ENCODE assay signal across 11 cellular contexts in genomic region chr1:42319871-42320484, GRCh38. TPM values are rescaled to one million over a fixed set of nuclear protein-coding genes. Genes with fewer than 3 reads are reported as not detected.
DNase-seq lines count a peak whose midpoint lies in the region; ATAC-seq and TF ChIP-seq lines count a peak whose summit lies in the region.
"Had no signal": no experiment of that assay in that cellular context is flagged by ENCODE, and none has a peak within 500 bp of the region (broad histone marks: within the 10 kb centered on the region; RNA-seq: fewer than 3 reads in every experiment).

No MANE protein-coding gene starts in this region.

- H3K27ac ChIP-seq in esophagus muscularis mucosa (replicated peaks in 1 of 4) (peak overlapping the region in 3 of 4 donors; percentile 44 to 59 (median 56)), smooth muscle cell (ENCODE audit: low read depth) (peak overlapping the region; percentile 39)

- H3F3A ChIP-seq in smooth muscle cell (ENCODE audit: low read depth): peaks cover 6% of the 10 kb centered on the region

- H3K4me2 ChIP-seq in smooth muscle cell: peak overlapping the region; percentile 63

- H3K79me2 ChIP-seq in smooth muscle cell (ENCODE audit: low read depth): peaks cover 99% of the 10 kb centered on the region

- H3K4me3 ChIP-seq in esophagus muscularis mucosa (no peak overlapping the region), smooth muscle cell (no peak overlapping the region)

- WGBS in esophagus muscularis mucosa: 42% methylated on average over 6 of the region's 6 CpGs
- 71% methylated on average over 6 of the region's 6 CpGs for WGBS in smooth muscle cell (ENCODE audit: low lambda C conversion rate)

- H3K27me3 ChIP-seq in esophagus muscularis mucosa: no peaks in the 10 kb centered on the region
- H3K27me3 ChIP-seq in smooth muscle cell (ENCODE audit: low read depth): no peaks in the 10 kb centered on the region

- ATAC-seq in GM21723 (IDR thresholded peaks at IDR 0.05; ENCODE audit: unreplicated experiment): no peak

- TF ChIP-seq CTCF in esophagus muscularis mucosa (IDR thresholded peaks at IDR 0.05) (no peak), smooth muscle cell (IDR thresholded peaks at IDR 0.05; ENCODE audit: borderline replicate concordance, insufficient read depth, poor library complexity, severe bottlenecking) (no peak)

- H3K9me3 ChIP-seq in esophagus muscularis mucosa (no peaks in the 10 kb centered on the region), smooth muscle cell (replicated peaks; ENCODE audit: low read depth) (no peaks in the 10 kb centered on the region)

- H3K36me3 ChIP-seq in esophagus muscularis mucosa (no peaks in the 10 kb centered on the region), smooth muscle cell (ENCODE audit: low read depth) (no peaks in the 10 kb centered on the region)

- H3K4me1 ChIP-seq in esophagus muscularis mucosa: peaks cover 64 to 92% (median 87%) of the 10 kb centered on the region in 4 donors
- peaks cover 19% of the 10 kb centered on the region for H3K4me1 ChIP-seq in smooth muscle cell (ENCODE audit: low read depth)

- H2AFZ ChIP-seq in smooth muscle cell (ENCODE audit: low read depth): no peak overlapping the region

- DNase-seq in NCI-H1417 (lab: John Stamatoyannopoulos, UW): peak in 2 of 3 experiments; percentile 5 to 43
- no peak for DNase-seq in NCI-H1417 treated with DMSO at 0.1 percent for 48 hours (lab: John Stamatoyannopoulos, UW)
- DNase-seq in activated CD4-positive, alpha-beta T cell treated with anti-CD3 and anti-CD28 coated beads, Interleukin-2, amount 50 U/mL, for 1 hour: peak; percentile 47
- no peak for DNase-seq in esophagus muscularis mucosa (ENCODE audit: extremely low spot score)
- DNase-seq in smooth muscle cell (lab: John Stamatoyannopoulos, UW; ENCODE audit: unreplicated experiment): no peak
- no peak for DNase-seq in SIG-M5 treated with dmso at 0.1 percent for 504 hours (lab: John Stamatoyannopoulos, UW; ENCODE audit: unreplicated experiment)
- no peak for DNase-seq in anterior cingulate cortex (lab: John Stamatoyannopoulos, UW)
- DNase-seq: activated CD4-positive, CD25-positive, alpha-beta regulatory T cell; NCI-H2107; stimulated activated CD8-positive, alpha-beta memory T cell treated with anti-CD3 and anti-CD28 coated beads, Interleukin-4, amount 100 ng/mL, for 48 hours had no signal

- TF ChIP-seq POLR2A in esophagus muscularis mucosa (IDR thresholded peaks at IDR 0.05; ENCODE audit: low read depth): no peak

- H4K20me1 ChIP-seq in smooth muscle cell (ENCODE audit: low read depth): peaks cover 96% of the 10 kb centered on the region

- H3K9ac ChIP-seq in smooth muscle cell (ENCODE audit: low read depth): no peak overlapping the region

- no peak for TF ChIP-seq EP300 in esophagus muscularis mucosa (IDR thresholded peaks at IDR 0.05)

- intact Hi-C loops in esophagus muscularis mucosa (cut with DNase I): no loop called here

RNA-seq across cellular contexts. Expression of gene FOXJ3, which starts 15.1 kb away (rescaled TPM):
- total RNA-seq in esophagus muscularis mucosa (10 to 100 TPM; 34.5 to 40.0 (median 36.1) TPM), smooth muscle cell (35.2 and 40.9 TPM in 2 replicates)
- polyA plus RNA-seq in smooth muscle cell: 19.3 and 20.1 TPM in 2 replicates

Comparison
In these comparisons a context has a peak if more than half of its experiments do, and no peak if none do; other contexts are left out.
1. DNase-seq: peak in NCI-H1417 (2 of 3) and activated CD4-positive, alpha-beta T cell treated with anti-CD3 and anti-CD28 coated beads, Interleukin-2, amount 50 U/mL, for 1 hour (single experiment); none in NCI-H1417 treated with DMSO at 0.1 percent for 48 hours (single experiment), esophagus muscularis mucosa (single experiment), smooth muscle cell (single experiment), SIG-M5 treated with dmso at 0.1 percent for 504 hours (single experiment) and anterior cingulate cortex (0 of 58).